Comparison of ENCODE assay signal across 20 cellular contexts in the genomic region with DNA sequence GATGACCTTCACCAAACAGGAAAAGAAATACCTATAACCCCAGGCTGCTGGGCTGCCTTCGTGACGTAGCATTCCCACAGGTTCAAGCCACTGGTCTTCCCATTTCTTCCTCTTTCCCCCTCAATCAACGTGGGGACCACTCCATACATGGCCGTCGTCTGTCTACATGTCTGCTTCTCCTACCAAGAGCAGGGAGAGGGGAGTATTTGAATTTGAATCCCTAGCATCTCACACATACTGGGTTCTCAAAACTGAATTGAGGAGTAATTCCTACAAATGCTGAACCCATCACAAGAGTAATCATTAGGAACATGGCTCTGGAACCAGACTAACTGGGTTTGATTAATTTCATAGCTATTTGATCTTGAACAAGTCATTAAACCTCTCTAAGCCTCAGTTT. TPM values are rescaled to one million over a fixed set of nuclear protein-coding genes. Genes with fewer than 3 reads are reported as not detected.
DNase-seq lines count a peak whose midpoint lies in the region; ATAC-seq, FAIRE-seq and TF ChIP-seq lines count a peak whose summit lies in the region.
"Had no signal": no experiment of that assay in that cellular context is flagged by ENCODE, and none has a peak within 500 bp of the region (broad histone marks: within the 10 kb centered on the region; RNA-seq: fewer than 3 reads in every experiment).

No MANE protein-coding gene starts in this region.

- peaks cover 7% of the 10 kb centered on the region for H3K4me1 Mint-ChIP-seq in astrocyte (ENCODE audit: low read depth, unreplicated experiment)
- H3K4me1 Mint-ChIP-seq in neural crest cell = peaks cover 22% of the 10 kb centered on the region

- CTCF ChIA-PET in HepG2 (lab: Yijun Ruan, JAX; ENCODE audit: low intra/inter-chr PET ratio, low total read pairs) = no interaction called here

- H3K56ac ChIP-seq in mesendoderm (ENCODE audit: low read length) = no peak overlapping the region

- H3K79me2 ChIP-seq in HepG2 (ENCODE audit: insufficient read depth, low read length) (peaks cover 97% of the 10 kb centered on the region), astrocyte (ENCODE audit: insufficient read depth, low read length) (no peaks in the 10 kb centered on the region), smooth muscle cell (ENCODE audit: low read depth) (no peaks in the 10 kb centered on the region), mesendoderm (ENCODE audit: control insufficient read depth, insufficient read depth, low read length) (no peaks in the 10 kb centered on the region)

- in situ Hi-C loops in HepG2 (cut with HindIII; ENCODE audit: extremely low pct_ligation_motif_present, low pct_unique_long_range_greater_than_20kb) = no loop called here

- H3K4me3 Mint-ChIP-seq in astrocyte (ENCODE audit: unreplicated experiment) (no peak overlapping the region), neural crest cell (no peak overlapping the region)
- H3K4me3 Mint-ChIP-seq: CD8-positive, alpha-beta T cell had no signal

- H3K9me3 Mint-ChIP-seq in astrocyte (ENCODE audit: unreplicated experiment) (peaks cover 2% of the 10 kb centered on the region), neural crest cell (no peaks in the 10 kb centered on the region)
- H3K9me3 Mint-ChIP-seq: CD8-positive, alpha-beta T cell had no signal

- H3K9me3 ChIP-seq in HepG2 (ENCODE audit: low read length) (no peaks in the 10 kb centered on the region), right lobe of liver (no peaks in the 10 kb centered on the region), astrocyte (ENCODE audit: insufficient read depth, low read depth, low read length) (no peaks in the 10 kb centered on the region), smooth muscle cell (replicated peaks; ENCODE audit: low read depth) (no peaks in the 10 kb centered on the region)
- H3K9me3 ChIP-seq: A549; BE2C; BLaER1 treated with 17β-estradiol and CSF1 and Interleukin-3, amounts not matched to agents 10 nM and 100 nM; Caco-2 had no signal

- no peak overlapping the region for H2BK15ac ChIP-seq in mesendoderm (replicated peaks; ENCODE audit: low read depth)

- POLR2A ChIA-PET in HepG2 (lab: Yijun Ruan, JAX) = interaction anchor here (0.7 to 2.6 kb wide), 3 partner anchors 11 to 58 kb away, joined by 3 to 8 read pairs (median 5); partner anchors contain the start of gene GPC3

- TF ChIP-seq EP300 in HepG2 (IDR thresholded peaks at IDR 0.05; ENCODE audit: low read depth in 2 of 2, low read length in 2 of 2) = no peak
- TF ChIP-seq EP300 in HepG2 (CRISPR knock-in tag; IDR thresholded peaks at IDR 0.05; ENCODE audit: borderline replicate concordance) = no peak

- H3K36me3 Mint-ChIP-seq in astrocyte (ENCODE audit: low read depth, unreplicated experiment) (no peaks in the 10 kb centered on the region), neural crest cell (ENCODE audit: low read depth) (no peaks in the 10 kb centered on the region)
- H3K36me3 Mint-ChIP-seq: CD8-positive, alpha-beta T cell had no signal

- no peaks in the 10 kb centered on the region for H3K79me1 ChIP-seq in mesendoderm (ENCODE audit: low read length)

- BruUV-seq in HepG2 (replicated peaks; lab: Mats Ljungman, UMichigan) = no TSS peak

- H3K27ac Mint-ChIP-seq in astrocyte (ENCODE audit: unreplicated experiment) (no peak overlapping the region), neural crest cell (ENCODE audit: unreplicated experiment) (peak overlapping the region; percentile 35)
- H3K27ac Mint-ChIP-seq: CD8-positive, alpha-beta T cell had no signal

- H3K4me1 ChIP-seq in HepG2 (ENCODE audit: insufficient read depth, low read length) (peaks cover 100% of the 10 kb centered on the region), right lobe of liver (no peaks in the 10 kb centered on the region), astrocyte (ENCODE audit: insufficient read depth, low read length) (no peaks in the 10 kb centered on the region), smooth muscle cell (ENCODE audit: low read depth) (peaks cover 17% of the 10 kb centered on the region), mesendoderm (ENCODE audit: control insufficient read depth, low read depth, low read length) (no peaks in the 10 kb centered on the region)
- H3K4me1 ChIP-seq: A549; BE2C; BLaER1 treated with 17β-estradiol and CSF1 and Interleukin-3, amounts not matched to agents 10 nM and 100 nM had no signal

- H3K4me2 ChIP-seq in HepG2 (ENCODE audit: low read depth, low read length) (0 out of 2 replicates have a peak overlapping the region, but pooled peaks have one; percentile 12), astrocyte (ENCODE audit: low read length) (no peak overlapping the region), smooth muscle cell (no peak overlapping the region), mesendoderm (ENCODE audit: low read length) (no peak overlapping the region)
- H3K4me2 ChIP-seq: A549; BLaER1 treated with 17β-estradiol and CSF1 and Interleukin-3, amounts not matched to agents 10 nM and 100 nM had no signal

- H3K27me3 ChIP-seq in HepG2 (ENCODE audit: control insufficient read depth in 1 of 2, insufficient read depth in 2 of 2, low read length in 2 of 2) (no peaks in the 10 kb centered on the region), right lobe of liver (peaks cover 0 to 3% of the 10 kb centered on the region in 2 donors), astrocyte (ENCODE audit: insufficient read depth, low read length) (no peaks in the 10 kb centered on the region), smooth muscle cell (ENCODE audit: low read depth) (no peaks in the 10 kb centered on the region), mesendoderm (ENCODE audit: insufficient read depth, low read length, poor library complexity) (no peaks in the 10 kb centered on the region)
- H3K27me3 ChIP-seq: BE2C had no signal

- H3K36me3 ChIP-seq in HepG2 (replicated peaks in 1 of 2; ENCODE audit: control insufficient read depth in 1 of 2, insufficient read depth in 2 of 2, low read length in 2 of 2) = peaks cover 1 to 32% of the 10 kb centered on the region in 2 experiments; a peak in 4 of 5 replicates
- H3K36me3 ChIP-seq in right lobe of liver = no peaks in the 10 kb centered on the region
- H3K36me3 ChIP-seq in astrocyte (ENCODE audit: insufficient read depth, low read length) = no peaks in the 10 kb centered on the region
- no peaks in the 10 kb centered on the region for H3K36me3 ChIP-seq in smooth muscle cell (ENCODE audit: low read depth)
- H3K36me3 ChIP-seq in mesendoderm (ENCODE audit: control insufficient read depth, insufficient read depth, low read length) = no peaks in the 10 kb centered on the region
- H3K36me3 ChIP-seq: BE2C; BLaER1 treated with 17β-estradiol and CSF1 and Interleukin-3, amounts not matched to agents 10 nM and 100 nM had no signal

- H2AFZ ChIP-seq in HepG2 (ENCODE audit: low read length) (no peak overlapping the region), astrocyte (ENCODE audit: low read depth, low read length) (no peak overlapping the region), smooth muscle cell (ENCODE audit: low read depth) (no peak overlapping the region)

- no peak for FAIRE-seq in HepG2 (lab: Jason Lieb, UNC)
- FAIRE-seq in astrocyte (lab: Jason Lieb, UNC) = peak; percentile 13
- FAIRE-seq in GM12892 (lab: Jason Lieb, UNC) = no peak
- FAIRE-seq: A549 had no signal

- H3K18ac ChIP-seq in mesendoderm (ENCODE audit: low read length) = no peak overlapping the region

- no peak overlapping the region for H4K8ac ChIP-seq in mesendoderm (ENCODE audit: low read depth, low read length)

- H3K9ac ChIP-seq in HepG2 (ENCODE audit: insufficient read depth, low read depth, low read length) = no peak overlapping the region
- H3K9ac ChIP-seq in astrocyte (ENCODE audit: low read length) = no peak overlapping the region
- no peak overlapping the region for H3K9ac ChIP-seq in smooth muscle cell (ENCODE audit: low read depth)
- H3K9ac ChIP-seq in mesendoderm (ENCODE audit: low read length) = no peak overlapping the region
- H3K9ac ChIP-seq: BLaER1 treated with 17β-estradiol and CSF1 and Interleukin-3, amounts not matched to agents 10 nM and 100 nM had no signal

- no peak for TF ChIP-seq RAD21 in HepG2 (CRISPR knock-in tag; IDR thresholded peaks at IDR 0.05)

- H3K27ac ChIP-seq in HepG2 (ENCODE audit: extremely low read length, insufficient read depth, low read length) = no peak overlapping the region
- H3K27ac ChIP-seq in right lobe of liver = no peak overlapping the region
- H3K27ac ChIP-seq in astrocyte (ENCODE audit: low read depth, low read length) = no peak overlapping the region
- H3K27ac ChIP-seq in smooth muscle cell (ENCODE audit: low read depth) = no peak overlapping the region
- H3K27ac ChIP-seq in mesendoderm (ENCODE audit: low read depth, low read length) = no peak overlapping the region
- H3K27ac ChIP-seq: A549; BLaER1 treated with 17β-estradiol and CSF1 and Interleukin-3, amounts not matched to agents 10 nM and 100 nM had no signal

- TF ChIP-seq POLR2A in HepG2 (IDR thresholded peaks at IDR 0.05; ENCODE audit: insufficient read depth in 1 of 2, low read depth in 2 of 2, low read length in 2 of 2) (no peak), right lobe of liver (IDR thresholded peaks at IDR 0.05) (no peak), GM12892 (IDR thresholded peaks at IDR 0.05; ENCODE audit: low read depth, low read length) (no peak)

- intact Hi-C loops in HepG2 (cut with micrococcal nuclease; ENCODE audit: unreplicated experiment) = no loop called here
- intact Hi-C loops in right lobe of liver (cut with DNase I) = no loop called here

- no peak for ATAC-seq in HepG2
- no peak for ATAC-seq in right lobe of liver
- ATAC-seq: A549; CD8-positive, alpha-beta T cell; HCT116 had no signal

- no peak for DNase-seq in HepG2 (ENCODE audit: low spot score)
- DNase-seq in right lobe of liver = no peak
- no peak for DNase-seq in astrocyte (ENCODE audit: low read depth)
- no peak for DNase-seq in neural crest cell (ENCODE audit: low read depth, low spot score)
- DNase-seq in smooth muscle cell (lab: John Stamatoyannopoulos, UW; ENCODE audit: unreplicated experiment) = no peak
- DNase-seq in GM12892 (ENCODE audit: insufficient read length) = no peak
- no peak for DNase-seq in mesendoderm
- DNase-seq: 8988T; ACHN; AML-193; BE2C; Caco-2; CD8-positive, alpha-beta T cell; DMS153; DND-41; GOT3; H7 had no signal

- no peak overlapping the region for H2BK120ac ChIP-seq in mesendoderm (ENCODE audit: low read depth, low read length)

- no peak overlapping the region for H2BK5ac ChIP-seq in mesendoderm (ENCODE audit: low read length)

- H3K23ac ChIP-seq in mesendoderm (ENCODE audit: low read length) = no peak overlapping the region

- H3K27me3 Mint-ChIP-seq in astrocyte (ENCODE audit: low read depth, unreplicated experiment) (no peaks in the 10 kb centered on the region), neural crest cell (ENCODE audit: low read depth) (no peaks in the 10 kb centered on the region)

- no peaks in the 10 kb centered on the region for H3F3A ChIP-seq in smooth muscle cell (ENCODE audit: low read depth)

- H4K5ac ChIP-seq in mesendoderm (ENCODE audit: low read length) = no peak overlapping the region

- H2AK5ac ChIP-seq in mesendoderm (ENCODE audit: low read length) = no peak overlapping the region

- H4K20me1 ChIP-seq in HepG2 (ENCODE audit: insufficient read depth, low read length) = peaks cover 98% of the 10 kb centered on the region
- no peaks in the 10 kb centered on the region for H4K20me1 ChIP-seq in astrocyte (ENCODE audit: insufficient read depth, low read length)
- H4K20me1 ChIP-seq in smooth muscle cell (ENCODE audit: low read depth) = no peaks in the 10 kb centered on the region

- H3K4me3 ChIP-seq in HepG2 (replicated peaks in 1 of 3; ENCODE audit: insufficient read depth in 1 of 3, low read depth in 2 of 3, low read length in 3 of 3) = no peak overlapping the region; a peak in 1 of 6 replicates
- no peak overlapping the region for H3K4me3 ChIP-seq in right lobe of liver
- H3K4me3 ChIP-seq in astrocyte (ENCODE audit: insufficient read depth, low read depth, low read length) = no peak overlapping the region
- H3K4me3 ChIP-seq in smooth muscle cell = no peak overlapping the region
- no peak overlapping the region for H3K4me3 ChIP-seq in mesendoderm (ENCODE audit: low read length)
- H3K4me3 ChIP-seq: A549; BLaER1 treated with 17β-estradiol and CSF1 and Interleukin-3, amounts not matched to agents 10 nM and 100 nM had no signal

- TF ChIP-seq CTCF in HepG2 (CRISPR knock-in tag; IDR thresholded peaks at IDR 0.05) = no peak
- no peak for TF ChIP-seq CTCF in right lobe of liver (IDR thresholded peaks at IDR 0.05)
- no peak for TF ChIP-seq CTCF in astrocyte (IDR thresholded peaks at IDR 0.05; ENCODE audit: insufficient read depth, low read depth, low read length)
- no peak for TF ChIP-seq CTCF in neural crest cell (conservative IDR thresholded peaks at IDR 0.05)
- TF ChIP-seq CTCF in smooth muscle cell (IDR thresholded peaks at IDR 0.05; ENCODE audit: borderline replicate concordance, insufficient read depth, poor library complexity, severe bottlenecking) = no peak

- no peak overlapping the region for H3K4ac ChIP-seq in mesendoderm (ENCODE audit: low read depth, low read length)

- 76% methylated on average over 5 of the region's 5 CpGs for WGBS in HepG2 (ENCODE audit: low lambda C conversion rate)
- 51% methylated on average over 5 of the region's 5 CpGs for WGBS in right lobe of liver (ENCODE audit: insufficient coverage, low coverage, low lambda C conversion rate, missing lambda C conversion rate)
- 79% methylated on average over 5 of the region's 5 CpGs for WGBS in smooth muscle cell (ENCODE audit: low lambda C conversion rate)
- no CpG with 5 or more reads among the region's 5 CpGs for WGBS in mesendoderm (ENCODE audit: extremely low coverage, insufficient coverage, low lambda C conversion rate)

RNA-seq across cellular contexts. Expression of gene GPC3, which starts 17.3 kb away (rescaled TPM):
- total RNA-seq in HepG2 (2016; rRNA removed; fragmentation: Illumina TruSeq; extraction: Trizol) (805 and 1,799 TPM in 2 replicates), right lobe of liver (1 to 10 TPM in 4 of 6 experiments, under 1 TPM in 2; 0.31 to 6.8 (median 1.8) TPM), astrocyte (2.7 and 8.2 TPM in 2 replicates), neural crest cell (29.4 and 30.4 TPM in 2 replicates), smooth muscle cell (120 and 155 TPM in 2 replicates)
- total RNA-seq in HepG2 (2016; cell fraction: cytosol; rRNA removed; fragmentation: Illumina TruSeq; extraction: Trizol; ENCODE audit: low read depth) = 284 and 320 TPM in 2 replicates
- total RNA-seq in HepG2 (2016; cell fraction: insoluble cytoplasmic fraction; rRNA removed; fragmentation: Illumina TruSeq; extraction: Trizol) = 792 and 1,776 TPM in 2 replicates
- total RNA-seq in HepG2 (2016; cell fraction: membrane; rRNA removed; fragmentation: Illumina TruSeq; extraction: Trizol) = 290 and 301 TPM in 2 replicates
- 1,828 and 2,106 TPM in 2 replicates for total RNA-seq in HepG2 (2016; cell fraction: nucleus; rRNA removed; fragmentation: Illumina TruSeq; extraction: Trizol)
- polyA plus RNA-seq in HepG2 (2011; rRNA removed) (3,263 and 3,554 TPM in 2 replicates), smooth muscle cell (161 and 191 TPM in 2 replicates)
- 2,062 and 3,587 TPM in 2 replicates for polyA plus RNA-seq in HepG2 (2011; cell fraction: cytosol; rRNA removed)
- polyA plus RNA-seq in HepG2 (2011; cell fraction: nucleus; rRNA removed) = 820 and 1,167 TPM in 2 replicates
- polyA plus RNA-seq in HepG2 (2012) = 3,341 and 3,897 TPM in 2 replicates
- polyA plus RNA-seq in HepG2 (2016; cell fraction: cytosol; fragmentation: Illumina TruSeq; extraction: Trizol; ENCODE audit: low read depth) = 118 and 136 TPM in 2 replicates
- 843 and 853 TPM in 2 replicates for polyA plus RNA-seq in HepG2 (2016; cell fraction: insoluble cytoplasmic fraction; fragmentation: Illumina TruSeq; extraction: Trizol; ENCODE audit: low read depth)
- polyA plus RNA-seq in HepG2 (2016; cell fraction: membrane; fragmentation: Illumina TruSeq; extraction: Trizol; ENCODE audit: low read depth) = 164 and 169 TPM in 2 replicates
- polyA plus RNA-seq in HepG2 (2016; cell fraction: nucleus; fragmentation: Illumina TruSeq; extraction: Trizol; ENCODE audit: insufficient read depth, low read depth) = 1,823 and 1,891 TPM in 2 replicates
- polyA minus RNA-seq in HepG2 (2011; rRNA and poly(A)+ RNA removed; ENCODE audit: low replicate concordance) = 0.72 and 1,012 TPM in 2 replicates
- 1,199 and 1,788 TPM in 2 replicates for polyA minus RNA-seq in HepG2 (2011; cell fraction: cytosol; rRNA and poly(A)+ RNA removed)
- 1,194 and 1,668 TPM in 2 replicates for polyA minus RNA-seq in HepG2 (2011; cell fraction: nucleus; rRNA and poly(A)+ RNA removed)
- not detected for polyA plus RNA-seq in GM12892 (2012; ENCODE audit: missing spikeins)
- polyA plus RNA-seq in mesendoderm (2013, experiment 1 of 2) = 16.0 TPM
- polyA plus RNA-seq in mesendoderm (2013, experiment 2 of 2) = 15.7 TPM
- polyA plus RNA-seq: A549 had no signal
